ENCODE assay signal across 9 cellular contexts in genomic region chr13:36817996-36818395, GRCh38. TPM values are rescaled to one million over a fixed set of nuclear protein-coding genes. Genes with fewer than 3 reads are reported as not detected.
A peak's percentile ranks its signal among the peaks of the same experiment; 100 is the strongest.
DNase-seq lines count a peak whose midpoint lies in the region; ATAC-seq and TF ChIP-seq lines count a peak whose summit lies in the region.
"Had no signal": no experiment of that assay in that cellular context is flagged by ENCODE, and none has a peak within 500 bp of the region (broad histone marks: within the 10 kb centered on the region; RNA-seq: fewer than 3 reads in every experiment).

No MANE protein-coding gene starts in this region.

- H3K79me2 ChIP-seq in SU-DHL-6 (ENCODE audit: insufficient read depth, low read length): peaks cover 38% of the 10 kb centered on the region
- peaks cover 22% of the 10 kb centered on the region for H3K79me2 ChIP-seq in fibroblast of lung (ENCODE audit: control insufficient read depth, insufficient read depth, low read length)

- peak; percentile 44 for TF ChIP-seq CTCF in SU-DHL-6 (IDR thresholded peaks at IDR 0.05; ENCODE audit: insufficient read depth, low read length, poor library complexity, severe bottlenecking)
- TF ChIP-seq CTCF in fibroblast of lung (conservative IDR thresholded peaks at IDR 0.05 in 1 of 2, IDR thresholded peaks at IDR 0.05 in 1 of 2; ENCODE audit: low read depth in 1 of 2, low read length in 2 of 2): no peak

- no peaks in the 10 kb centered on the region for H3K9me3 ChIP-seq in SU-DHL-6 (ENCODE audit: insufficient read depth, low read length)
- no peaks in the 10 kb centered on the region for H3K9me3 ChIP-seq in fibroblast of lung (ENCODE audit: control insufficient read depth, insufficient read depth, low read depth, low read length)
- H3K9me3 ChIP-seq in effector memory CD4-positive, alpha-beta T cell (ENCODE audit: control insufficient read depth, low read length): no peaks in the 10 kb centered on the region
- H3K9me3 ChIP-seq: psoas muscle had no signal

- CTCF ChIA-PET in activated naive CD4-positive, alpha-beta T cell treated with anti-CD3 and anti-CD28 coated beads, Interleukin-2, amount 10 ng/mL, durations not matched to agents 7 days and 5 days (lab: Charles Lee): no interaction called here

- H4K20me1 ChIP-seq in SU-DHL-6 (ENCODE audit: low read depth, low read length) (no peaks in the 10 kb centered on the region), fibroblast of lung (ENCODE audit: control insufficient read depth, extremely low read depth, insufficient read depth, low read length) (no peaks in the 10 kb centered on the region)

- peaks cover 3% of the 10 kb centered on the region for H3K4me1 ChIP-seq in fibroblast of lung (ENCODE audit: control insufficient read depth, extremely low read depth, insufficient read depth, low read length)
- peaks cover 10% of the 10 kb centered on the region for H3K4me1 ChIP-seq in effector memory CD4-positive, alpha-beta T cell (ENCODE audit: control insufficient read depth, insufficient read depth, low read length, poor library complexity, severe bottlenecking)

- peak overlapping the region; percentile 92 for H3K9ac ChIP-seq in SU-DHL-6 (ENCODE audit: low read length)
- H3K9ac ChIP-seq in fibroblast of lung (ENCODE audit: insufficient read depth, low read length): no peak overlapping the region

- H3K36me3 ChIP-seq in SU-DHL-6 (ENCODE audit: low read length) (no peaks in the 10 kb centered on the region), fibroblast of lung (ENCODE audit: control insufficient read depth, insufficient read depth, low read length) (no peaks in the 10 kb centered on the region)
- H3K36me3 ChIP-seq in effector memory CD4-positive, alpha-beta T cell (ENCODE audit: control insufficient read depth, insufficient read depth, low read length): no peaks in the 10 kb centered on the region

- peaks cover 42% of the 10 kb centered on the region for H3K4me1 Mint-ChIP-seq in activated naive CD4-positive, alpha-beta T cell treated with anti-CD3 and anti-CD28 coated beads, Interleukin-2, amount 10 ng/mL, durations not matched to agents 7 days and 5 days
- peaks cover 32% of the 10 kb centered on the region for H3K4me1 Mint-ChIP-seq in stimulated activated memory B cell treated with anti-CD40 and anti-IgM and Interleukin-4, amounts not matched to agents 10 μg/mL and 1 μg/mL and 100 μg/mL, for 72 hours

- peak overlapping the region; percentile 72 for H3K4me3 ChIP-seq in SU-DHL-6 (ENCODE audit: insufficient read depth, low read length, poor library complexity, severe bottlenecking)
- H3K4me3 ChIP-seq in fibroblast of lung (replicated peaks in 1 of 4; ENCODE audit: control extremely low read depth in 1 of 4, insufficient read depth in 1 of 4, low read depth in 3 of 4, low read length in 4 of 4): no peak overlapping the region
- H3K4me3 ChIP-seq in effector memory CD4-positive, alpha-beta T cell (ENCODE audit: insufficient read depth, low read depth, low read length, poor library complexity, severe bottlenecking): no peak overlapping the region

- H3K36me3 Mint-ChIP-seq in activated naive CD4-positive, alpha-beta T cell treated with anti-CD3 and anti-CD28 coated beads, Interleukin-2, amount 10 ng/mL, durations not matched to agents 7 days and 5 days: peaks cover 6% of the 10 kb centered on the region
- peaks cover 1% of the 10 kb centered on the region for H3K36me3 Mint-ChIP-seq in stimulated activated memory B cell treated with anti-CD40 and anti-IgM and Interleukin-4, amounts not matched to agents 10 μg/mL and 1 μg/mL and 100 μg/mL, for 72 hours

- peak overlapping the region; percentile 81 for H2AFZ ChIP-seq in SU-DHL-6 (ENCODE audit: low read depth, low read length, severe bottlenecking)
- peak overlapping the region; percentile 60 for H2AFZ ChIP-seq in fibroblast of lung (ENCODE audit: low read length)

- peak overlapping the region; percentile 91 for H3K4me3 Mint-ChIP-seq in activated naive CD4-positive, alpha-beta T cell treated with anti-CD3 and anti-CD28 coated beads, Interleukin-2, amount 10 ng/mL, durations not matched to agents 7 days and 5 days
- H3K4me3 Mint-ChIP-seq in stimulated activated memory B cell treated with anti-CD40 and anti-IgM and Interleukin-4, amounts not matched to agents 10 μg/mL and 1 μg/mL and 100 μg/mL, for 72 hours: peak overlapping the region; percentile 87

- no peak overlapping the region for H3K27ac Mint-ChIP-seq in activated naive CD4-positive, alpha-beta T cell treated with anti-CD3 and anti-CD28 coated beads, Interleukin-2, amount 10 ng/mL, durations not matched to agents 7 days and 5 days
- H3K27ac Mint-ChIP-seq in stimulated activated memory B cell treated with anti-CD40 and anti-IgM and Interleukin-4, amounts not matched to agents 10 μg/mL and 1 μg/mL and 100 μg/mL, for 72 hours: peak overlapping the region; percentile 70

- no peaks in the 10 kb centered on the region for H3F3A ChIP-seq in SU-DHL-6 (ENCODE audit: insufficient read depth)

- no peaks in the 10 kb centered on the region for H3K9me3 Mint-ChIP-seq in activated naive CD4-positive, alpha-beta T cell treated with anti-CD3 and anti-CD28 coated beads, Interleukin-2, amount 10 ng/mL, durations not matched to agents 7 days and 5 days
- H3K9me3 Mint-ChIP-seq in stimulated activated memory B cell treated with anti-CD40 and anti-IgM and Interleukin-4, amounts not matched to agents 10 μg/mL and 1 μg/mL and 100 μg/mL, for 72 hours: no peaks in the 10 kb centered on the region

- H3K27ac ChIP-seq in SU-DHL-6 (ENCODE audit: low read depth, low read length) (no peak overlapping the region), fibroblast of lung (ENCODE audit: insufficient read depth, low read length) (no peak overlapping the region)
- H3K27ac ChIP-seq in effector memory CD4-positive, alpha-beta T cell (ENCODE audit: insufficient read depth, low read length, poor library complexity, severe bottlenecking): no peak overlapping the region

- DNase-seq in activated naive CD4-positive, alpha-beta T cell treated with anti-CD3 and anti-CD28 coated beads, Interleukin-2, amount 10 ng/mL, durations not matched to agents 7 days and 5 days: no peak
- no peak for DNase-seq in activated naive CD4-positive, alpha-beta T cell treated with Interleukin-2 at 50 U/mL for 16 hours
- DNase-seq in fibroblast of lung (ENCODE audit: low read depth in 2 of 2) (no peak), NCI-H2171 treated with DMSO at 0.1 percent for 48 hours (lab: John Stamatoyannopoulos, UW) (no peak)
- DNase-seq in effector memory CD4-positive, alpha-beta T cell: no peak
- no peak for DNase-seq in stimulated activated naive CD4-positive, alpha-beta T cell treated with Interleukin-2 at 50 U/mL for 16 hours (lab: John Stamatoyannopoulos, UW)
- DNase-seq: psoas muscle had no signal

- peak overlapping the region; percentile 95 for H3K4me2 ChIP-seq in SU-DHL-6 (ENCODE audit: low read depth, low read length, poor library complexity, severe bottlenecking)
- no peak overlapping the region for H3K4me2 ChIP-seq in fibroblast of lung (ENCODE audit: extremely low read depth, insufficient read depth, low read length)

- H3K27me3 Mint-ChIP-seq in activated naive CD4-positive, alpha-beta T cell treated with anti-CD3 and anti-CD28 coated beads, Interleukin-2, amount 10 ng/mL, durations not matched to agents 7 days and 5 days: peaks cover 13% of the 10 kb centered on the region
- H3K27me3 Mint-ChIP-seq in stimulated activated memory B cell treated with anti-CD40 and anti-IgM and Interleukin-4, amounts not matched to agents 10 μg/mL and 1 μg/mL and 100 μg/mL, for 72 hours: peaks cover 26% of the 10 kb centered on the region

- H3K9me2 ChIP-seq in SU-DHL-6 (replicated peaks; ENCODE audit: insufficient read depth, low read length): no peaks in the 10 kb centered on the region

- ATAC-seq in stimulated activated memory B cell treated with anti-CD40 and anti-IgM and Interleukin-4, amounts not matched to agents 10 μg/mL and 1 μg/mL and 100 μg/mL, for 72 hours: no peak

- H3K27me3 ChIP-seq in SU-DHL-6 (ENCODE audit: low read length): no peaks in the 10 kb centered on the region
- H3K27me3 ChIP-seq in fibroblast of lung (ENCODE audit: control insufficient read depth, insufficient read depth, low read length): no peaks in the 10 kb centered on the region
- H3K27me3 ChIP-seq in effector memory CD4-positive, alpha-beta T cell (replicated peaks; ENCODE audit: control insufficient read depth, insufficient read depth, low read length, poor library complexity, severe bottlenecking): no peaks in the 10 kb centered on the region

RNA-seq across cellular contexts. Expression of gene RFXAP, which starts 1.0 kb away (rescaled TPM):
- 1.0 and 1.8 TPM in 2 replicates for total RNA-seq in fibroblast of lung
- 4.2 and 4.6 TPM in 2 replicates for polyA plus RNA-seq in fibroblast of lung
- polyA plus RNA-seq in fibroblast of lung (2012): 3.9 and 4.4 TPM in 2 replicates
- 0.67 TPM in 1 of 2 replicates, not detected in the other for polyA minus RNA-seq in fibroblast of lung (ENCODE audit: low replicate concordance)
